16 cellular contexts compared by ENCODE assay signal in genomic region chr3:110958476-110959147, GRCh38.
DNase-seq lines count a peak whose midpoint lies in the region; ATAC-seq and TF ChIP-seq lines count a peak whose summit lies in the region.
"Had no signal": no experiment of that assay in that cellular context is flagged by ENCODE, and none has a peak within 500 bp of the region (broad histone marks: within the 10 kb centered on the region; RNA-seq: fewer than 3 reads in every experiment).

No MANE protein-coding gene starts in this region.

- H3K9me1 ChIP-seq in IMR-90 (ENCODE audit: insufficient read depth, low read length), result no peaks in the 10 kb centered on the region

- H2BK20ac ChIP-seq in IMR-90 (ENCODE audit: low read depth, low read length), result no peak overlapping the region

- no peaks in the 10 kb centered on the region for H3K27me3 Mint-ChIP-seq in WTC11 (ENCODE audit: low read depth)
- no peaks in the 10 kb centered on the region for H3K27me3 Mint-ChIP-seq in CD14-positive monocyte (ENCODE audit: low read depth in 3 of 3)
- H3K27me3 Mint-ChIP-seq: B cell had no signal

- H3K27ac Mint-ChIP-seq in WTC11 (no peak overlapping the region), CD14-positive monocyte (peak overlapping the region in 2 of 7 donors; percentile 11 to 40)
- H3K27ac Mint-ChIP-seq: B cell; CD4-positive, alpha-beta memory T cell; GM23338 had no signal

- H3K9me3 Mint-ChIP-seq in WTC11 (peaks cover 4% of the 10 kb centered on the region), CD14-positive monocyte (peaks cover 0 to 9% (median 2%) of the 10 kb centered on the region in 7 donors)

- H3K4me1 Mint-ChIP-seq in WTC11 (peaks cover 10% of the 10 kb centered on the region), CD14-positive monocyte (no peaks in the 10 kb centered on the region)
- H3K4me1 Mint-ChIP-seq: B cell; CD4-positive, alpha-beta memory T cell; GM23338; H9 had no signal

- no peak overlapping the region for H3K4me2 ChIP-seq in IMR-90 (ENCODE audit: low read depth, low read length)
- H3K4me2 ChIP-seq: GM23338 had no signal

- no peaks in the 10 kb centered on the region for H3K79me1 ChIP-seq in IMR-90 (ENCODE audit: low read depth in 1 of 2, low read length in 2 of 2)

- H3K27ac ChIP-seq in IMR-90 (ENCODE audit: insufficient read depth, low read length), result no peak overlapping the region

- H3K9me3 ChIP-seq in IMR-90 (ENCODE audit: control insufficient read depth, insufficient read depth, low read length), result no peaks in the 10 kb centered on the region

- 95% methylated on average over 4 of the region's 9 CpGs; no CpG with 5 or more reads in 1 of the 2 experiments for WGBS in IMR-90 (ENCODE audit: extremely low coverage in 2 of 2, insufficient read length in 1 of 2), 2 experiments

- no peak overlapping the region for H2AK5ac ChIP-seq in IMR-90 (ENCODE audit: low read depth, low read length)

- H3K18ac ChIP-seq in IMR-90 (ENCODE audit: low read depth, low read length), result no peak overlapping the region

- POLR2A ChIA-PET in IMR-90 (lab: Charles Lee; ENCODE audit: unreplicated experiment) (no interaction called here), WTC11 (lab: Charles Lee) (no interaction called here)

- peaks cover 3% of the 10 kb centered on the region; the same call in 1 of the 2 replicates for H3K4me1 ChIP-seq in IMR-90 (ENCODE audit: control insufficient read depth, insufficient read depth, low read length)
- H3K4me1 ChIP-seq: Caco-2 had no signal

- no peak for TF ChIP-seq POLR2A in IMR-90 (IDR thresholded peaks at IDR 0.05; ENCODE audit: low read depth, low read length)

- no peak overlapping the region for H3K4me3 Mint-ChIP-seq in WTC11
- no peak overlapping the region for H3K4me3 Mint-ChIP-seq in CD14-positive monocyte
- H3K4me3 Mint-ChIP-seq: B cell; CD4-positive, alpha-beta memory T cell; GM23338; H9 had no signal

- H3K14ac ChIP-seq in IMR-90 (replicated peaks; ENCODE audit: low read depth, low read length), result no peak overlapping the region; the same call in 1 of the 2 replicates

- H4K5ac ChIP-seq in IMR-90 (ENCODE audit: low read depth, low read length), result no peak overlapping the region

- no peaks in the 10 kb centered on the region for H3K36me3 ChIP-seq in IMR-90 (ENCODE audit: control insufficient read depth, insufficient read depth, low read length)

- H3K36me3 Mint-ChIP-seq in WTC11 (peaks cover 7% of the 10 kb centered on the region), CD14-positive monocyte (no peaks in the 10 kb centered on the region)
- H3K36me3 Mint-ChIP-seq: CD4-positive, alpha-beta memory T cell had no signal

- H3K27me3 ChIP-seq in IMR-90 (ENCODE audit: control insufficient read depth, insufficient read depth, low read length), result no peaks in the 10 kb centered on the region

- H2AK9ac ChIP-seq in IMR-90 (replicated peaks; ENCODE audit: low read depth, low read length, poor library complexity), result no peak overlapping the region

- H3K4ac ChIP-seq in IMR-90 (ENCODE audit: low read depth, low read length), result peak overlapping the region; percentile 33; the same call in 1 of the 2 replicates

- H3K23ac ChIP-seq in IMR-90 (ENCODE audit: low read depth, low read length), result peak overlapping the region; percentile 22; the same call in 1 of the 2 replicates

- H3K9ac ChIP-seq in IMR-90 (ENCODE audit: low read depth, low read length), result no peak overlapping the region

- H4K20me1 ChIP-seq in IMR-90 (ENCODE audit: insufficient read depth, low read length), result no peaks in the 10 kb centered on the region

- no peak overlapping the region for H4K8ac ChIP-seq in IMR-90 (ENCODE audit: low read depth in 2 of 2, low read length in 2 of 2)

- dilution Hi-C loops in IMR-90 (cut with HindIII; ENCODE audit: low sequenced_read_pairs, unreplicated experiment), result no loop called here

- TF ChIP-seq CTCF in IMR-90 (conservative IDR thresholded peaks at IDR 0.05; ENCODE audit: low read depth, low read length), result no peak
- TF ChIP-seq CTCF in WTC11 (IDR thresholded peaks at IDR 0.05), result no peak
- no peak for TF ChIP-seq CTCF in fibroblast of mammary gland (conservative IDR thresholded peaks at IDR 0.05; ENCODE audit: control insufficient read depth, insufficient read depth, low read depth, low read length)
- TF ChIP-seq CTCF in CD14-positive monocyte (IDR thresholded peaks at IDR 0.05), result no peak

- H3K4me3 ChIP-seq in IMR-90 (ENCODE audit: insufficient read depth, low read depth, low read length) (no peak overlapping the region), fibroblast of mammary gland (ENCODE audit: control insufficient read depth, low read depth, low read length) (no peak overlapping the region)
- H3K4me3 ChIP-seq: GM12878, GM23338 had no signal

- H3K56ac ChIP-seq in IMR-90 (ENCODE audit: extremely low read depth, insufficient read depth, low read length), result no peak overlapping the region

- CTCF ChIA-PET in IMR-90 (lab: Yijun Ruan, JAX), result interaction anchor here (1.2 kb wide), 1 partner anchor 9 kb away, joined by 3 read pairs; no protein-coding TSS in a partner anchor
- CTCF ChIA-PET in WTC11 (lab: Charles Lee), result no interaction called here

- TF ChIP-seq RAD21 in IMR-90 (IDR thresholded peaks at IDR 0.05; ENCODE audit: low read length), result no peak

- no peak overlapping the region for H2BK120ac ChIP-seq in IMR-90 (ENCODE audit: low read depth, low read length)

- H2AFZ ChIP-seq in IMR-90 (replicated peaks; ENCODE audit: low read length, poor library complexity), result no peak overlapping the region
- H2AFZ ChIP-seq: GM23338 had no signal

- DNase-seq in IMR-90 (no peak), WTC11 (ENCODE audit: low spot score) (no peak), fibroblast of mammary gland (ENCODE audit: low read depth) (peak; percentile 4), sciatic nerve (ENCODE audit: low spot score) (no peak), CD14-positive monocyte (ENCODE audit: low spot score) (no peak), dedifferentiated amniotic fluid mesenchymal stem cell (ENCODE audit: extremely low spot score) (no peak), glomerular visceral epithelial cell (ENCODE audit: extremely low spot score) (no peak)
- DNase-seq: C1 segment of cervical spinal cord; Caco-2; CD4-positive, alpha-beta memory T cell; DMS 273 treated with DMSO at 0.1 percent for 48 hours; DMS79; H9 had no signal

- ATAC-seq in IMR-90 (ENCODE audit: low read depth), result no peak
- ATAC-seq in WTC11, result peak; percentile 33
- peak; percentile 55 for ATAC-seq in sciatic nerve
- ATAC-seq: GM12878, GM23338 had no signal

- 0 out of 3 replicates have a peak overlapping the region, but pooled peaks have one; percentile 37 for H2BK15ac ChIP-seq in IMR-90 (ENCODE audit: low read depth, low read length)

- BruUV-seq in IMR-90 (replicated peaks; lab: Mats Ljungman, UMichigan), result no TSS peak

- intact Hi-C loops in IMR-90 (cut with micrococcal nuclease) (no loop called here), sciatic nerve (cut with DNase I) (no loop called here), CD14-positive monocyte (cut with micrococcal nuclease) (no loop called here)

- H2BK5ac ChIP-seq in IMR-90 (ENCODE audit: low read depth, low read length, poor library complexity, severe bottlenecking), result no peak overlapping the region

- in situ Hi-C loops in IMR-90 (cut with MboI; ENCODE audit: low sequenced_read_pairs), result no loop called here

- H4K91ac ChIP-seq in IMR-90 (ENCODE audit: insufficient read depth, low read depth, low read length), result no peak overlapping the region

TF ChIP-seq in IMR-90, 13 proteins besides CTCF, POLR2A, EP300 and RAD21 (continues in another document):
- no peak for TF ChIP-seq MXI1 (IDR thresholded peaks at IDR 0.05; ENCODE audit: borderline replicate concordance, low read depth, low read length)
- no peak for TF ChIP-seq BHLHE40 (IDR thresholded peaks at IDR 0.05; ENCODE audit: low read depth, low read length)
- no peak for TF ChIP-seq MAZ (IDR thresholded peaks at IDR 0.05; ENCODE audit: borderline replicate concordance, low read depth, low read length)
- no peak for TF ChIP-seq CHD1 (IDR thresholded peaks at IDR 0.05; ENCODE audit: low read depth, low read length)
- TF ChIP-seq ELK1 (IDR thresholded peaks at IDR 0.05; ENCODE audit: borderline replicate concordance, low read depth, low read length), result no peak
- no peak for TF ChIP-seq RCOR1 (IDR thresholded peaks at IDR 0.05; ENCODE audit: insufficient replicate concordance, low read length)
- no peak for TF ChIP-seq FOS (IDR thresholded peaks at IDR 0.05; ENCODE audit: low read depth, low read length)
- TF ChIP-seq CEBPB (IDR thresholded peaks at IDR 0.05; ENCODE audit: low read depth, low read length), result no peak

TF ChIP-seq in WTC11, 78 proteins besides CTCF, POLR2A, EP300 and RAD21:
- no peak for TF ChIP-seq ZNF512 (CRISPR knock-in tag; IDR thresholded peaks at IDR 0.05; ENCODE audit: borderline replicate concordance)
